ENCODE assay signal across 8 cellular contexts in the genomic region with DNA sequence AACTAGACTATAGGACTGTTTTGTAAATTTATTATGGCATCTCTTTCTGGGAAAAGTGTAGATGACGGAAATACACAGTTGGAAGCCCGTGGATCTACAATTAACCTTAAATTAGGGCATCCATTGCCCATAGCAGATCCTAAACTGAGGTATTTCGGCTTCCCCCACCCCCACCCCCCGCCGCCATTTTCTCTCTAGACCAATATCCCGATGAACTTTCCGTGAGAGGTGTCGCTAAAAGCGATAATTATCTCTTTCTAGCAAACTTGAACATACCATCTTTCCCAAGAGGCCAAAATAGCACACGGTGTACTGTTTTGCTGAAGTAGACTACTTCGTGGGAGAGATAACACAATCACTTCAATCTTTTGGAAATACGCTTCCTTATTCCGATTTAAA. TPM values are rescaled to one million over a fixed set of nuclear protein-coding genes. Genes with fewer than 3 reads are reported as not detected.
DNase-seq lines count a peak whose midpoint lies in the region; ATAC-seq and TF ChIP-seq lines count a peak whose summit lies in the region.

No MANE protein-coding gene starts in this region.

- H3K4me1 ChIP-seq in BLaER1 treated with 17β-estradiol and CSF1 and Interleukin-3, amounts not matched to agents 10 nM and 100 nM: peaks cover 0 to 8% (median 2%) of the 10 kb centered on the region in 10 experiments; a peak in 5 of 20 replicates
- H3K4me1 ChIP-seq in mesodermal cell (ENCODE audit: control insufficient read depth, insufficient read depth, low read length, poor library complexity, severe bottlenecking): no peaks in the 10 kb centered on the region

- CTCF ChIA-PET in MCF 10A (lab: Yijun Ruan, JAX): interaction anchor here (0.6 to 4.4 kb wide), 7 partner anchors 26 to 226 kb away, joined by 3 to 23 read pairs (median 5); partner anchors contain the start of gene EIF2S3

- H3K4me3 ChIP-seq in BLaER1 treated with 17β-estradiol and CSF1 and Interleukin-3, amounts not matched to agents 10 nM and 100 nM: peak overlapping the region; percentile 57 to 94 (median 76)
- peak overlapping the region; percentile 42 for H3K4me3 ChIP-seq in mesodermal cell (ENCODE audit: extremely low read depth, insufficient read depth, low read length, poor library complexity, severe bottlenecking)

- H3K4me1 Mint-ChIP-seq in MCF 10A (ENCODE audit: insufficient read depth, unreplicated experiment): no peaks in the 10 kb centered on the region

- H3K4me3 Mint-ChIP-seq in MCF 10A (ENCODE audit: unreplicated experiment): peak overlapping the region; percentile 73

- no peaks in the 10 kb centered on the region for H3K9me3 Mint-ChIP-seq in MCF 10A (ENCODE audit: unreplicated experiment)

- BruUV-seq in MCF 10A (replicated peaks; lab: Mats Ljungman, UMichigan): TSS peak; percentile 91

- peak overlapping the region; percentile 82 to 97 (median 90) for H3K9ac ChIP-seq in BLaER1 treated with 17β-estradiol and CSF1 and Interleukin-3, amounts not matched to agents 10 nM and 100 nM

- H3K27ac ChIP-seq in BLaER1 treated with 17β-estradiol and CSF1 and Interleukin-3, amounts not matched to agents 10 nM and 100 nM: peak overlapping the region; percentile 84 to 96 (median 92)
- H3K27ac ChIP-seq in mesodermal cell (ENCODE audit: low read depth, low read length, severe bottlenecking): peak overlapping the region; percentile 98

- peaks cover 0 to 15% (median 0%) of the 10 kb centered on the region in 11 experiments; a peak in 8 of 22 replicates for H3K36me3 ChIP-seq in BLaER1 treated with 17β-estradiol and CSF1 and Interleukin-3, amounts not matched to agents 10 nM and 100 nM
- peaks cover 6% of the 10 kb centered on the region for H3K36me3 ChIP-seq in mesodermal cell (ENCODE audit: control insufficient read depth, insufficient read depth, low read length)

- peaks cover 6% of the 10 kb centered on the region for H3K36me3 Mint-ChIP-seq in MCF 10A (ENCODE audit: insufficient read depth, unreplicated experiment)

- intact Hi-C loops in MCF 10A (cut with micrococcal nuclease): no loop called here

- H3K27me3 ChIP-seq in BLaER1 treated with 17β-estradiol and CSF1 and Interleukin-3, amounts not matched to agents 10 nM and 100 nM: peaks cover 0 to 46% (median 9%) of the 10 kb centered on the region in 11 experiments; a peak in 14 of 22 replicates

- no peak for TF ChIP-seq CTCF in MCF 10A (IDR thresholded peaks at IDR 0.05; ENCODE audit: unreplicated experiment)

- peak overlapping the region; percentile 31 to 81 (median 64); a peak in 21 of 22 replicates for H3K4me2 ChIP-seq in BLaER1 treated with 17β-estradiol and CSF1 and Interleukin-3, amounts not matched to agents 10 nM and 100 nM

- peak overlapping the region; percentile 77 for H3K27ac Mint-ChIP-seq in MCF 10A (ENCODE audit: low read depth, unreplicated experiment)

- peaks cover 0 to 29% (median 3%) of the 10 kb centered on the region in 11 experiments; a peak in 11 of 22 replicates for H4K20me1 ChIP-seq in BLaER1 treated with 17β-estradiol and CSF1 and Interleukin-3, amounts not matched to agents 10 nM and 100 nM

- POLR2A ChIA-PET in MCF 10A (lab: Yijun Ruan, JAX): interaction anchor here (0.5 to 6.6 kb wide), 19 partner anchors 9 to 1257 kb away, joined by 3 to 114 read pairs (median 3); partner anchors contain the start of genes APOO, CXorf58, EIF2S3 and SAT1

- H3K27me3 Mint-ChIP-seq in MCF 10A (ENCODE audit: insufficient read depth, unreplicated experiment): peaks cover 41% of the 10 kb centered on the region

- H3K9me3 ChIP-seq in BLaER1 treated with 17β-estradiol and CSF1 and Interleukin-3, amounts not matched to agents 10 nM and 100 nM (replicated peaks in 1 of 11): peaks cover 7 to 22% (median 11%) of the 10 kb centered on the region in 11 experiments; a peak in 16 of 22 replicates
- H3K9me3 ChIP-seq in mesodermal cell (ENCODE audit: control insufficient read depth, low read length): no peaks in the 10 kb centered on the region

- WGBS in mesodermal cell (ENCODE audit: insufficient coverage in 2 of 2), 2 experiments: no CpG with 5 or more reads among the region's 13 CpGs

- no peak for ATAC-seq in GM18907 (IDR thresholded peaks at IDR 0.05; ENCODE audit: unreplicated experiment)
- no peak for ATAC-seq in HG03280 (IDR thresholded peaks at IDR 0.05; ENCODE audit: unreplicated experiment)

- peak; percentile 21 for DNase-seq in HuH-7.5 (ENCODE audit: low spot score)
- no peak for DNase-seq in MCF 10A (ENCODE audit: unreplicated experiment)
- DNase-seq in islet precursor cell: no peak
- DNase-seq in KG1 (lab: John Stamatoyannopoulos, UW): no peak

RNA-seq across cellular contexts. Expression of gene KLHL15, which starts 0.6 kb away (rescaled TPM):
- total RNA-seq in MCF 10A (2022): 4.8 and 5.6 TPM in 2 replicates
- polyA plus RNA-seq in mesodermal cell (2013, experiment 1 of 2): 4.0 TPM
- 4.0 TPM for polyA plus RNA-seq in mesodermal cell (2013, experiment 2 of 2)

RNA-seq across cellular contexts. Expression of gene EIF2S3, which starts 28.4 kb away (rescaled TPM):
- 354 and 391 TPM in 2 replicates for total RNA-seq in MCF 10A (2022)
- 120 TPM for polyA plus RNA-seq in mesodermal cell (2013, experiment 1 of 2)
- polyA plus RNA-seq in mesodermal cell (2013, experiment 2 of 2): 123 TPM
